22 cellular contexts compared by ENCODE assay signal in genomic region chr12:91189526-91189925, GRCh38. TPM values are rescaled to one million over a fixed set of nuclear protein-coding genes. Genes with fewer than 3 reads are reported as not detected.
DNase-seq lines count a peak whose midpoint lies in the region; ATAC-seq, FAIRE-seq and TF ChIP-seq lines count a peak whose summit lies in the region.
"Had no signal": no experiment of that assay in that cellular context is flagged by ENCODE, and none has a peak within 500 bp of the region (broad histone marks: within the 10 kb centered on the region; RNA-seq: fewer than 3 reads in every experiment).

No MANE protein-coding gene starts in this region.

- H3K4me3 Mint-ChIP-seq in astrocyte (ENCODE audit: unreplicated experiment) (no peak overlapping the region), T-helper 17 cell (no peak overlapping the region)
- H3K4me3 Mint-ChIP-seq in activated naive CD8-positive, alpha-beta T cell treated with anti-CD3 and anti-CD28 coated beads, Interleukin-2, amount 50 U/mL, for 24 hours, result no peak overlapping the region
- H3K4me3 Mint-ChIP-seq: activated CD4-positive, alpha-beta memory T cell treated with anti-CD3 and anti-CD28 coated beads for 36 hours; activated naive CD8-positive, alpha-beta T cell; activated T-cell treated with anti-CD3 and anti-CD28 coated beads, Interleukin-2, amount 50 U/mL, for 4 hours; GM23338 had no signal

- H3K9me3 ChIP-seq in astrocyte (ENCODE audit: insufficient read depth, low read depth, low read length) (no peaks in the 10 kb centered on the region), T-helper 17 cell (ENCODE audit: control insufficient read depth, low read length, poor library complexity, severe bottlenecking) (no peaks in the 10 kb centered on the region)
- H3K9me3 ChIP-seq: BLaER1, left lung, psoas muscle had no signal

- no peak for TF ChIP-seq CTCF in astrocyte (IDR thresholded peaks at IDR 0.05; ENCODE audit: insufficient read depth, low read depth, low read length)
- TF ChIP-seq CTCF in fibroblast of the aortic adventitia (IDR thresholded peaks at IDR 0.05; ENCODE audit: insufficient read depth, low read length), result no peak

- ATAC-seq in sciatic nerve (peak; percentile 57), T-helper 17 cell (no peak)
- no peak for ATAC-seq in activated naive CD8-positive, alpha-beta T cell treated with anti-CD3 and anti-CD28 coated beads, Interleukin-2, amount 50 U/mL, for 24 hours
- ATAC-seq: activated T-cell treated with anti-CD3 and anti-CD28 coated beads, Interleukin-2, amount 50 U/mL, for 4 hours; GM23338; left lung; psoas muscle had no signal

- no peaks in the 10 kb centered on the region for H3K4me1 ChIP-seq in astrocyte (ENCODE audit: insufficient read depth, low read length)
- H3K4me1 ChIP-seq: BLaER1, psoas muscle had no signal

- H3K27ac ChIP-seq in astrocyte (ENCODE audit: low read depth, low read length), result no peak overlapping the region
- H3K27ac ChIP-seq: BLaER1, psoas muscle had no signal

- no peaks in the 10 kb centered on the region for H3K36me3 ChIP-seq in astrocyte (ENCODE audit: insufficient read depth, low read length)
- H3K36me3 ChIP-seq: BLaER1, left lung had no signal

- H4K20me1 ChIP-seq in astrocyte (ENCODE audit: insufficient read depth, low read length), result no peaks in the 10 kb centered on the region
- H4K20me1 ChIP-seq: BLaER1 had no signal

- H3K27ac Mint-ChIP-seq in astrocyte (ENCODE audit: unreplicated experiment) (no peak overlapping the region), T-helper 17 cell (no peak overlapping the region)
- H3K27ac Mint-ChIP-seq in activated naive CD8-positive, alpha-beta T cell treated with anti-CD3 and anti-CD28 coated beads, Interleukin-2, amount 50 U/mL, for 24 hours, result no peak overlapping the region
- H3K27ac Mint-ChIP-seq: activated CD4-positive, alpha-beta memory T cell treated with anti-CD3 and anti-CD28 coated beads for 36 hours; activated naive CD8-positive, alpha-beta T cell; GM23338 had no signal

- peak overlapping the region; percentile 32 for H3K4me2 ChIP-seq in astrocyte (ENCODE audit: low read length)
- H3K4me2 ChIP-seq: BLaER1, GM23338 had no signal

- peaks cover 1% of the 10 kb centered on the region for H3K9me3 Mint-ChIP-seq in astrocyte (ENCODE audit: unreplicated experiment)
- peaks cover 4% of the 10 kb centered on the region for H3K9me3 Mint-ChIP-seq in activated naive CD8-positive, alpha-beta T cell treated with anti-CD3 and anti-CD28 coated beads, Interleukin-2, amount 50 U/mL, for 24 hours
- H3K9me3 Mint-ChIP-seq: activated CD4-positive, alpha-beta memory T cell treated with anti-CD3 and anti-CD28 coated beads for 36 hours; activated T-cell treated with anti-CD3 and anti-CD28 coated beads, Interleukin-2, amount 50 U/mL, for 4 hours; GM23338 had no signal

- H3K79me2 ChIP-seq in astrocyte (ENCODE audit: insufficient read depth, low read length), result no peaks in the 10 kb centered on the region

- no peaks in the 10 kb centered on the region for H3K36me3 Mint-ChIP-seq in astrocyte (ENCODE audit: low read depth, unreplicated experiment)
- no peaks in the 10 kb centered on the region for H3K36me3 Mint-ChIP-seq in T-helper 17 cell (ENCODE audit: low read depth)
- no peaks in the 10 kb centered on the region for H3K36me3 Mint-ChIP-seq in activated naive CD8-positive, alpha-beta T cell treated with anti-CD3 and anti-CD28 coated beads, Interleukin-2, amount 50 U/mL, for 24 hours (ENCODE audit: low read depth)
- H3K36me3 Mint-ChIP-seq: activated CD4-positive, alpha-beta memory T cell treated with anti-CD3 and anti-CD28 coated beads for 36 hours; activated naive CD8-positive, alpha-beta T cell had no signal

- peaks cover 13% of the 10 kb centered on the region for H3K4me1 Mint-ChIP-seq in astrocyte (ENCODE audit: low read depth, unreplicated experiment)
- H3K4me1 Mint-ChIP-seq in T-helper 17 cell, result no peaks in the 10 kb centered on the region
- H3K4me1 Mint-ChIP-seq in activated naive CD8-positive, alpha-beta T cell treated with anti-CD3 and anti-CD28 coated beads, Interleukin-2, amount 50 U/mL, for 24 hours, result no peaks in the 10 kb centered on the region
- H3K4me1 Mint-ChIP-seq: GM23338 had no signal

- H3K27me3 Mint-ChIP-seq in astrocyte (ENCODE audit: low read depth, unreplicated experiment) (no peaks in the 10 kb centered on the region), T-helper 17 cell (no peaks in the 10 kb centered on the region)
- no peaks in the 10 kb centered on the region for H3K27me3 Mint-ChIP-seq in activated naive CD8-positive, alpha-beta T cell treated with anti-CD3 and anti-CD28 coated beads, Interleukin-2, amount 50 U/mL, for 24 hours
- H3K27me3 Mint-ChIP-seq: activated naive CD8-positive, alpha-beta T cell had no signal

- H3K9ac ChIP-seq in astrocyte (ENCODE audit: low read length), result no peak overlapping the region
- H3K9ac ChIP-seq: BLaER1 had no signal

- no peak overlapping the region for H3K4me3 ChIP-seq in astrocyte (ENCODE audit: insufficient read depth, low read depth, low read length)
- H3K4me3 ChIP-seq in fibroblast of the aortic adventitia (ENCODE audit: low read depth, low read length), result no peak overlapping the region
- H3K4me3 ChIP-seq: BLaER1, GM23338, left lung, psoas muscle had no signal

- FAIRE-seq in astrocyte (lab: Jason Lieb, UNC) (peak; percentile 90), frontal cortex (lab: Jason Lieb, UNC) (no peak)

- no peaks in the 10 kb centered on the region for H3K27me3 ChIP-seq in astrocyte (ENCODE audit: insufficient read depth, low read length)
- H3K27me3 ChIP-seq: BLaER1, left lung had no signal

- DNase-seq in ELR (ENCODE audit: low read depth) (peak; percentile 16), astrocyte (ENCODE audit: low read depth) (peak; percentile 83), fibroblast of the aortic adventitia (ENCODE audit: low read depth) (peak; percentile 86), sciatic nerve (ENCODE audit: low spot score) (no peak), ecto neural progenitor cell (ENCODE audit: low spot score) (no peak), T-helper 17 cell (no peak), frontal cortex (ENCODE audit: low spot score in 2 of 2) (no peak)
- no peak for DNase-seq in activated naive CD8-positive, alpha-beta T cell treated with anti-CD3 and anti-CD28 coated beads, Interleukin-2, amount 50 U/mL, for 24 hours
- DNase-seq: activated CD4-positive, alpha-beta memory T cell treated with anti-CD3 and anti-CD28 coated beads for 36 hours; activated T-cell treated with anti-CD3 and anti-CD28 coated beads, Interleukin-2, amount 50 U/mL, for 4 hours; cerebellar nuclear complex; DMS53; hypothalamus; left lung; NCI-H1930; NCI-H510A treated with DMSO at 0.1 percent for 48 hours; psoas muscle had no signal

- no peak overlapping the region for H2AFZ ChIP-seq in astrocyte (ENCODE audit: low read depth, low read length)
- H2AFZ ChIP-seq: GM23338 had no signal

- intact Hi-C loops in sciatic nerve (cut with DNase I), result loop anchor here (10.0 kb wide), 1 partner anchor 135 kb away; no protein-coding TSS in a partner anchor

RNA-seq across cellular contexts. Expression of gene DCN, which starts 6.9 kb away (rescaled TPM):
- total RNA-seq in astrocyte, result 0.57 and 0.87 TPM in 2 replicates
- total RNA-seq in fibroblast of the aortic adventitia (ENCODE audit: low replicate concordance), result 1,482 and 2,298 TPM in 2 replicates
- total RNA-seq in sciatic nerve, result 2,017 TPM
- total RNA-seq in T-helper 17 cell, result not detected
- 41.6 TPM for total RNA-seq in frontal cortex
- total RNA-seq: activated CD4-positive, alpha-beta memory T cell treated with anti-CD3 and anti-CD28 coated beads for 36 hours; GM23338; HT-29; OCI-LY7 had no signal

Comparison
In these comparisons a context has a peak if more than half of its experiments do, and no peak if none do; other contexts are left out.
1. DNase-seq: peak in ELR (single experiment), astrocyte (single experiment) and fibroblast of the aortic adventitia (single experiment); none in sciatic nerve (single experiment), ecto neural progenitor cell (single experiment), T-helper 17 cell (0 of 3), frontal cortex (0 of 2) and activated naive CD8-positive, alpha-beta T cell treated with anti-CD3 and anti-CD28 coated beads, Interleukin-2, amount 50 U/mL, for 24 hours (single experiment).
2. RNA of gene DCN, which starts 6.9 kb away (total RNA-seq): 1,482 to 2,298 TPM in fibroblast of the aortic adventitia and 2,017 TPM in sciatic nerve (single experiment); 41.6 TPM in frontal cortex (single experiment), 0.57 to 0.87 TPM in astrocyte and not detected in T-helper 17 cell; every median in the first group is over 10 times any median in the second.